1 cellular context compared by ENCODE assay signal in genomic region chr11:65903068-65903481, GRCh38.
TF ChIP-seq lines count a peak whose summit lies in the region.

No MANE protein-coding gene starts in this region.

TF ChIP-seq in Ishikawa, 13 proteins besides CTCF, POLR2A, EP300 and RAD21 (continued from another document):
- TF ChIP-seq CEBPB (IDR thresholded peaks at IDR 0.05) (no peak), CREB1 (IDR thresholded peaks at IDR 0.05; ENCODE audit: low read depth) (no peak), TEAD4 (IDR thresholded peaks at IDR 0.05) (peak; percentile 91), FOXM1 (IDR thresholded peaks at IDR 0.05; ENCODE audit: borderline replicate concordance, low read depth) (peak; percentile 79), TCF12 (IDR thresholded peaks at IDR 0.05; ENCODE audit: low read depth) (peak; percentile 78; the same call in 1 of the 2 replicates), ZBTB7A (IDR thresholded peaks at IDR 0.05; ENCODE audit: low read depth) (no peak), EGR1 (IDR thresholded peaks at IDR 0.05) (no peak), YY1 (IDR thresholded peaks at IDR 0.05; ENCODE audit: low read depth) (0 out of 2 replicates have a peak, but pooled peaks have one; percentile 33), NFIC (IDR thresholded peaks at IDR 0.05) (no peak)
